In genomic region chr9:136129176-136129575, GRCh38 we compare ENCODE assay signal across 25 cellular contexts.
"Had no signal": no experiment of that assay in that cellular context is flagged by ENCODE, and none has a peak within 500 bp of the region (broad histone marks: within the 10 kb centered on the region; RNA-seq: fewer than 3 reads in every experiment).

No MANE protein-coding gene starts in this region.

- H3K4me1 ChIP-seq: colonic mucosa had no signal

- H3K4me3 ChIP-seq: colonic mucosa, esophagus squamous epithelium, gastrocnemius medialis, heart right ventricle, left lung, lower lobe of right lung, mucosa of descending colon had no signal

- H3K27ac Mint-ChIP-seq: dendritic cell treated with granulocyte-macrophage colony-stimulating factor and Interleukin-4, amounts not matched to agents 40 ng/mL and 50 ng/mL, for 4 days; effector memory CD8-positive, alpha-beta T cell; endodermal cell; mesothelial cell of epicardium; naive B cell had no signal

- H3K9me3 Mint-ChIP-seq: effector memory CD8-positive, alpha-beta T cell; endodermal cell; mesothelial cell of epicardium had no signal

- H3K27ac ChIP-seq: colonic mucosa, epithelial cell of prostate, esophagus squamous epithelium, gastrocnemius medialis, heart right ventricle, left lung, lower lobe of right lung had no signal

- H3K36me3 ChIP-seq: colonic mucosa, esophagus squamous epithelium, gastrocnemius medialis, heart right ventricle, left lung, lower lobe of right lung had no signal

- H3K36me3 Mint-ChIP-seq: mesothelial cell of epicardium, naive B cell had no signal

- H3K9me3 ChIP-seq: colonic mucosa, esophagus squamous epithelium, gastrocnemius medialis, heart right ventricle, left lung, lower lobe of right lung, mucosa of descending colon had no signal

- DNase-seq: colonic mucosa; cortex of kidney; effector CD8-positive, alpha-beta T cell; effector memory CD8-positive, alpha-beta T cell; endodermal cell; erythroblast; esophagus squamous epithelium; foreskin fibroblast; foreskin melanocyte; gastrocnemius medialis; glutamatergic neuron; head of caudate nucleus; heart right ventricle; hippocampal formation; left cardiac atrium; left lung; left ventricle myocardium superior; lower lobe of right lung; mesenchymal stem cell; mucosa of descending colon; naive B cell had no signal

- H3K4me3 Mint-ChIP-seq: dendritic cell treated with granulocyte-macrophage colony-stimulating factor and Interleukin-4, amounts not matched to agents 40 ng/mL and 50 ng/mL, for 4 days; effector memory CD8-positive, alpha-beta T cell; endodermal cell; mesothelial cell of epicardium; naive B cell had no signal

- ATAC-seq: effector memory CD8-positive, alpha-beta T cell; esophagus mucosa; gastrocnemius medialis; heart right ventricle; left cardiac atrium; left lung; left ventricle myocardium superior; lower lobe of right lung; mucosa of descending colon had no signal
